ENCODE assay signal across 8 cellular contexts in the genomic region with DNA sequence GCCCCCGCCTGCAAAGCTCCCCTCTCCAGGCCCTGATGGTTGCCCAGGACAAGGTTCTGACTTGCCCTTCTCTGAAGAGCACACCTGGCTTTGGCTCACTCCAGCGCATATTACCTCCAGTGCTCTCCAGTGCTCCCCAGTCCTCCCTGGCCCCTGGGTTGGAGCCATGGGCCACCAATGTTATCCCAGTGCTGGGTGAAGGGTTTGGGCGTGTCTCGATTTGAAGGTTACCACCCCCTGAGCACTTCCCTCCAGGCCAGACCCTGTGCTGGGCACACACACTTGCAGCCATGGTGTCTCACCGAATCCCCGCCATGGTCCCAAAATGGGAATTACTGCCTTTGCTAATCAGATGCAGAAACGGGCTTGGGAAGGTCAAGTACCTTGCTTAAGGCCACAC. TPM values are rescaled to one million over a fixed set of nuclear protein-coding genes. Genes with fewer than 3 reads are reported as not detected.
"Had no signal": no experiment of that assay in that cellular context is flagged by ENCODE, and none has a peak within 500 bp of the region (broad histone marks: within the 10 kb centered on the region; RNA-seq: fewer than 3 reads in every experiment).

No MANE protein-coding gene starts in this region.

- H3K9me3 ChIP-seq: esophagus squamous epithelium, psoas muscle had no signal

- DNase-seq: esophagus squamous epithelium had no signal

- H3K9me3 Mint-ChIP-seq: activated T-cell treated with anti-CD3 and anti-CD28 coated beads, Interleukin-2, amount 50 U/mL, for 72 hours; immature natural killer cell; nephron; stimulated activated naive CD8-positive, alpha-beta T cell treated with anti-CD3 and anti-CD28 coated beads, Interleukin-15, Interleukin-2, amounts not matched to agents 100 ng/mL and 50 ng/mL, for 24 hours had no signal

- H3K4me3 ChIP-seq: esophagus squamous epithelium, psoas muscle had no signal

- H3K27ac ChIP-seq: esophagus squamous epithelium, psoas muscle had no signal

- H3K4me3 Mint-ChIP-seq: activated T-cell treated with anti-CD3 and anti-CD28 coated beads, Interleukin-2, amount 50 U/mL, for 72 hours; immature natural killer cell; nephron; stimulated activated naive CD8-positive, alpha-beta T cell treated with anti-CD3 and anti-CD28 coated beads, Interleukin-15, Interleukin-2, amounts not matched to agents 100 ng/mL and 50 ng/mL, for 24 hours had no signal

- H3K27me3 ChIP-seq: esophagus squamous epithelium had no signal

- H3K27me3 Mint-ChIP-seq: stimulated activated naive CD8-positive, alpha-beta T cell treated with anti-CD3 and anti-CD28 coated beads, Interleukin-15, Interleukin-2, amounts not matched to agents 100 ng/mL and 50 ng/mL, for 24 hours had no signal

- H3K27ac Mint-ChIP-seq: activated T-cell treated with anti-CD3 and anti-CD28 coated beads, Interleukin-2, amount 50 U/mL, for 72 hours; stimulated activated naive CD8-positive, alpha-beta T cell treated with anti-CD3 and anti-CD28 coated beads, Interleukin-15, Interleukin-2, amounts not matched to agents 100 ng/mL and 50 ng/mL, for 24 hours had no signal

RNA-seq across cellular contexts. Expression of a gene that starts 47.1 kb away (rescaled TPM):
- total RNA-seq: aorta, omental fat pad, psoas muscle had no signal
- polyA plus RNA-seq: immature natural killer cell had no signal
